ENCODE assay signal across 1 cellular context in genomic region chrX:24693453-24694202, GRCh38.
A peak's percentile ranks its signal among the peaks of the same experiment; 100 is the strongest.
TF ChIP-seq lines count a peak whose summit lies in the region.

POLA1 (plus strand) TSS chrX:24693918; CDS start chrX:24693962, 44 bp downstream.

TF ChIP-seq in WTC11, 78 proteins besides CTCF, POLR2A, EP300 and RAD21 (continued from another document):
- TF ChIP-seq, protein P1, sequence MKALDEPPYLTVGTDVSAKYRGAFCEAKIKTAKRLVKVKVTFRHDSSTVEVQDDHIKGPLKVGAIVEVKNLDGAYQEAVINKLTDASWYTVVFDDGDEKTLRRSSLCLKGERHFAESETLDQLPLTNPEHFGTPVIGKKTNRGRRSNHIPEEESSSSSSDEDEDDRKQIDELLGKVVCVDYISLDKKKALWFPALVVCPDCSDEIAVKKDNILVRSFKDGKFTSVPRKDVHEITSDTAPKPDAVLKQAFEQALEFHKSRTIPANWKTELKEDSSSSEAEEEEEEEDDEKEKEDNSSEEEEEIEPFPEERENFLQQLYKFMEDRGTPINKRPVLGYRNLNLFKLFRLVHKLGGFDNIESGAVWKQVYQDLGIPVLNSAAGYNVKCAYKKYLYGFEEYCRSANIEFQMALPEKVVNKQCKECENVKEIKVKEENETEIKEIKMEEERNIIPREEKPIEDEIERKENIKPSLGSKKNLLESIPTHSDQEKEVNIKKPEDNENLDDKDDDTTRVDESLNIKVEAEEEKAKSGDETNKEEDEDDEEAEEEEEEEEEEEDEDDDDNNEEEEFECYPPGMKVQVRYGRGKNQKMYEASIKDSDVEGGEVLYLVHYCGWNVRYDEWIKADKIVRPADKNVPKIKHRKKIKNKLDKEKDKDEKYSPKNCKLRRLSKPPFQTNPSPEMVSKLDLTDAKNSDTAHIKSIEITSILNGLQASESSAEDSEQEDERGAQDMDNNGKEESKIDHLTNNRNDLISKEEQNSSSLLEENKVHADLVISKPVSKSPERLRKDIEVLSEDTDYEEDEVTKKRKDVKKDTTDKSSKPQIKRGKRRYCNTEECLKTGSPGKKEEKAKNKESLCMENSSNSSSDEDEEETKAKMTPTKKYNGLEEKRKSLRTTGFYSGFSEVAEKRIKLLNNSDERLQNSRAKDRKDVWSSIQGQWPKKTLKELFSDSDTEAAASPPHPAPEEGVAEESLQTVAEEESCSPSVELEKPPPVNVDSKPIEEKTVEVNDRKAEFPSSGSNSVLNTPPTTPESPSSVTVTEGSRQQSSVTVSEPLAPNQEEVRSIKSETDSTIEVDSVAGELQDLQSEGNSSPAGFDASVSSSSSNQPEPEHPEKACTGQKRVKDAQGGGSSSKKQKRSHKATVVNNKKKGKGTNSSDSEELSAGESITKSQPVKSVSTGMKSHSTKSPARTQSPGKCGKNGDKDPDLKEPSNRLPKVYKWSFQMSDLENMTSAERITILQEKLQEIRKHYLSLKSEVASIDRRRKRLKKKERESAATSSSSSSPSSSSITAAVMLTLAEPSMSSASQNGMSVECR (CRISPR knock-in tag; IDR thresholded peaks at IDR 0.05; ENCODE audit: borderline replicate concordance) = peak; percentile 50; the same call in 1 of the 2 replicates
TF ChIP-seq in WTC11: peak in this region for 10.
